8 cellular contexts compared by ENCODE assay signal in genomic region chr15:85329561-85330421, GRCh38. TPM values are rescaled to one million over a fixed set of nuclear protein-coding genes. Genes with fewer than 3 reads are reported as not detected.
DNase-seq lines count a peak whose midpoint lies in the region; ATAC-seq and TF ChIP-seq lines count a peak whose summit lies in the region.

No MANE protein-coding gene starts in this region.

- no peaks in the 10 kb centered on the region for H4K20me1 ChIP-seq in osteoblast (ENCODE audit: insufficient read depth, low read length)

- TF ChIP-seq POLR2A in GM19099 (IDR thresholded peaks at IDR 0.05; ENCODE audit: extremely low read depth, insufficient read length, low read depth) = peak; percentile 30

- TF ChIP-seq CTCF in CD14-positive monocyte (IDR thresholded peaks at IDR 0.05) (no peak), osteoblast (IDR thresholded peaks at IDR 0.05; ENCODE audit: extremely low read depth, low read depth, low read length) (no peak)

- peak; percentile 59 for ATAC-seq in HG03135 (IDR thresholded peaks at IDR 0.05; ENCODE audit: unreplicated experiment)
- ATAC-seq in T-cell (replicated peaks in 1 of 4) = peak; percentile 29 to 68 (median 46)

- intact Hi-C loops in CD14-positive monocyte (cut with micrococcal nuclease) = no loop called here

- H3K4me3 Mint-ChIP-seq in CD14-positive monocyte (peak overlapping the region; percentile 95 to 100), T-cell (peak overlapping the region; percentile 84 to 94 (median 90))

- CTCF ChIA-PET in T-cell (lab: Charles Lee) = interaction anchor here in 1 of 2 donors (0.5 to 2.9 kb wide), 6 partner anchors 8 to 178 kb away, joined by 3 to 23 read pairs (median 4); partner anchors contain the start of gene AKAP13

- peak overlapping the region; percentile 95 for H3K4me2 ChIP-seq in osteoblast (ENCODE audit: insufficient read depth, low read length)

- H3K36me3 ChIP-seq in esophagus (ENCODE audit: control insufficient read depth in 2 of 2, insufficient read depth in 2 of 2, low read length in 1 of 2) (no peaks in the 10 kb centered on the region), osteoblast (ENCODE audit: insufficient read depth, low read length) (no peaks in the 10 kb centered on the region)

- H3K79me2 ChIP-seq in osteoblast (ENCODE audit: insufficient read depth, low read length) = no peaks in the 10 kb centered on the region

- H3K27me3 ChIP-seq in esophagus (ENCODE audit: control insufficient read depth in 1 of 2, insufficient read depth in 2 of 2, low read length in 2 of 2) (no peaks in the 10 kb centered on the region), osteoblast (ENCODE audit: insufficient read depth, low read length) (no peaks in the 10 kb centered on the region)

- peaks cover 0 to 5% (median 0%) of the 10 kb centered on the region in 7 donors for H3K9me3 Mint-ChIP-seq in CD14-positive monocyte
- no peaks in the 10 kb centered on the region for H3K9me3 Mint-ChIP-seq in T-cell

- peak overlapping the region; percentile 98 for H2AFZ ChIP-seq in osteoblast (ENCODE audit: low read length)

- POLR2A ChIA-PET in T-cell (lab: Charles Lee) = interaction anchor here (0.6 to 1.0 kb wide), 5 partner anchors 21 to 75 kb away, joined by 3 to 15 read pairs (median 4); partner anchors contain the start of gene AKAP13 (in 1 of the 2)

- H3K27ac ChIP-seq in esophagus (ENCODE audit: low read depth in 2 of 2, low read length in 1 of 2) = peak overlapping the region; percentile 39 to 68
- H3K27ac ChIP-seq in osteoblast (ENCODE audit: low read depth, low read length) = peak overlapping the region; percentile 73

- H3K4me1 ChIP-seq in esophagus (ENCODE audit: control insufficient read depth in 2 of 2, insufficient read depth in 2 of 2, low read length in 1 of 2) = peaks cover 3 to 8% of the 10 kb centered on the region in 2 donors
- peaks cover 34% of the 10 kb centered on the region for H3K4me1 ChIP-seq in osteoblast (ENCODE audit: insufficient read depth, low read length)

- H3K9me3 ChIP-seq in esophagus (ENCODE audit: control insufficient read depth in 2 of 2, insufficient read depth in 1 of 2, low read depth in 1 of 2, low read length in 1 of 2) = no peaks in the 10 kb centered on the region
- H3K9me3 ChIP-seq in osteoblast (ENCODE audit: low read depth, low read length) = no peaks in the 10 kb centered on the region

- H3K27me3 Mint-ChIP-seq in CD14-positive monocyte (ENCODE audit: low read depth in 3 of 3) (no peaks in the 10 kb centered on the region), T-cell (no peaks in the 10 kb centered on the region)

- H3K27ac Mint-ChIP-seq in CD14-positive monocyte (peak overlapping the region; percentile 86 to 95 (median 91)), T-cell (peak overlapping the region; percentile 97 to 98)

- WGBS in esophagus, 2 donors = 34 to 39% methylated on average over 19 of the region's 19 CpGs

- H3K4me3 ChIP-seq in esophagus (ENCODE audit: low read depth in 1 of 2, low read length in 2 of 2) (peak overlapping the region; percentile 5 to 33), osteoblast (ENCODE audit: insufficient read depth, low read length) (peak overlapping the region; percentile 80)

- no peaks in the 10 kb centered on the region for H3K36me3 Mint-ChIP-seq in CD14-positive monocyte
- H3K36me3 Mint-ChIP-seq in T-cell = no peaks in the 10 kb centered on the region

- H3K4me1 Mint-ChIP-seq in CD14-positive monocyte = peaks cover 28% of the 10 kb centered on the region
- peaks cover 49 to 60% (median 52%) of the 10 kb centered on the region in 3 donors for H3K4me1 Mint-ChIP-seq in T-cell

- DNase-seq in CD14-positive monocyte (ENCODE audit: low spot score) (no peak), T-cell (peak in 10 of 34 experiments; percentile 5 to 33 (median 20)), osteoblast (ENCODE audit: insufficient read length, low spot score, missing footprints) (peak; percentile 63), HUDEP-2 (lab: John Stamatoyannopoulos, UW; ENCODE audit: unreplicated experiment in 76 of 76) (no peak), islet precursor cell (no peak)

RNA-seq across cellular contexts. Expression of gene AKAP13, which starts 50.6 kb away (rescaled TPM):
- polyA plus RNA-seq in CD14-positive monocyte (10 to 100 TPM; 47.9 to 92.6 TPM), esophagus (10 to 100 TPM; 27.6 to 35.7 TPM)
- total RNA-seq in T-cell (100 to 1,000 TPM; 232 to 391 (median 281) TPM), osteoblast (77.1 and 80.7 TPM in 2 replicates)
